18 cellular contexts compared by ENCODE assay signal in the genomic region with DNA sequence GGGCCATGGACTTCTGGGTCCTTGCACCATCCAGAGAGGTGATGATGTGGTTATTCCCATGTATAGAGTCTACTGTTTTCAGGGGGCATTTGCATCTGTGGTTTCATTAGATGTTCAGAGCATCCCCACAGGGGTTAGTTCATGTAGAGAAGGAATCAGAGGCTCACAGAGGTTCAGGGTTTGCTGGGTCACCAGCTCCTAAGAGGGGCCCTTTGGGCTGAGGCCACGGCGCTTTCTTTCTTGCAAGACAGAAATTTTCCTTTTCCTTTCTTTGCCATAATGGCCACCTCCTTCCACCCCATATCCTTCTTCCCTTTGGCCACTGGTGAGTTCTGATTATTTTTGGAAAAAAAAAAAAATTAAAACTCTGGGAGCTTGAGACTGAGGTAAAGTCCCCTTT.
A peak's percentile ranks its signal among the peaks of the same experiment; 100 is the strongest.
DNase-seq lines count a peak whose midpoint lies in the region; ATAC-seq and TF ChIP-seq lines count a peak whose summit lies in the region.
"Had no signal": no experiment of that assay in that cellular context is flagged by ENCODE, and none has a peak within 500 bp of the region (broad histone marks: within the 10 kb centered on the region; RNA-seq: fewer than 3 reads in every experiment).

No MANE protein-coding gene starts in this region.

- CTCF ChIA-PET in activated CD8-positive, alpha-beta T cell treated with anti-CD3 and anti-CD28 coated beads for 36 hours (lab: Charles Lee): interaction anchor here (1.6 to 3.2 kb wide), 5 partner anchors 10 to 154 kb away, joined by 3 to 16 read pairs (median 6); no protein-coding TSS in a partner anchor

- H3K27ac Mint-ChIP-seq in T-helper 2 cell treated with Interferon-gamma antibody and Interleukin-4, amounts not matched to agents 5 μg/mL and 100 μg/mL, for 36 hours: no peak overlapping the region
- peak overlapping the region; percentile 16 for H3K27ac Mint-ChIP-seq in activated CD8-positive, alpha-beta T cell treated with anti-CD3 and anti-CD28 coated beads for 36 hours
- peak overlapping the region; percentile 54 for H3K27ac Mint-ChIP-seq in glutamatergic neuron (ENCODE audit: unreplicated experiment)
- H3K27ac Mint-ChIP-seq: activated B cell treated with CpG ODN at 0.5 μM for 24 hours, type B pancreatic cell had no signal

- H3K27me3 ChIP-seq in spleen (replicated peaks in 1 of 7): peaks cover 0 to 6% (median 0%) of the 10 kb centered on the region in 7 donors
- H3K27me3 ChIP-seq: hepatocyte, SJSA1 had no signal

- H3K36me3 ChIP-seq in spleen: no peaks in the 10 kb centered on the region
- H3K36me3 ChIP-seq: SJSA1 had no signal

- intact Hi-C loops in activated CD8-positive, alpha-beta T cell treated with anti-CD3 and anti-CD28 coated beads for 36 hours (cut with micrococcal nuclease): no loop called here
- intact Hi-C loops in spleen (cut with DNase I; ENCODE audit: low total_unique reads): no loop called here

- H3K4me3 Mint-ChIP-seq in T-helper 2 cell treated with Interferon-gamma antibody and Interleukin-4, amounts not matched to agents 5 μg/mL and 100 μg/mL, for 36 hours: peak overlapping the region; percentile 62
- peak overlapping the region; percentile 41 for H3K4me3 Mint-ChIP-seq in activated CD8-positive, alpha-beta T cell treated with anti-CD3 and anti-CD28 coated beads for 36 hours
- H3K4me3 Mint-ChIP-seq in glutamatergic neuron (ENCODE audit: unreplicated experiment): no peak overlapping the region
- H3K4me3 Mint-ChIP-seq: activated B cell treated with CpG ODN at 0.5 μM for 24 hours, type B pancreatic cell had no signal

- no peak overlapping the region for H3K4me3 ChIP-seq in spleen
- H3K4me3 ChIP-seq: GM23248, hepatocyte, SJSA1 had no signal

- H3K4me1 Mint-ChIP-seq in T-helper 2 cell treated with Interferon-gamma antibody and Interleukin-4, amounts not matched to agents 5 μg/mL and 100 μg/mL, for 36 hours (ENCODE audit: low read depth): peaks cover 30% of the 10 kb centered on the region
- peaks cover 70% of the 10 kb centered on the region for H3K4me1 Mint-ChIP-seq in activated CD8-positive, alpha-beta T cell treated with anti-CD3 and anti-CD28 coated beads for 36 hours (ENCODE audit: low read depth)
- H3K4me1 Mint-ChIP-seq in glutamatergic neuron (ENCODE audit: low read depth, unreplicated experiment): peaks cover 30% of the 10 kb centered on the region
- H3K4me1 Mint-ChIP-seq: activated B cell treated with CpG ODN at 0.5 μM for 24 hours had no signal

- TF ChIP-seq POLR2A in spleen (IDR thresholded peaks at IDR 0.05): no peak

- WGBS in spleen, 5 donors: 73 to 91% (median 90%) methylated on average over 2 of the region's 2 CpGs

- H3K36me3 Mint-ChIP-seq in T-helper 2 cell treated with Interferon-gamma antibody and Interleukin-4, amounts not matched to agents 5 μg/mL and 100 μg/mL, for 36 hours (ENCODE audit: low read depth): peaks cover 11% of the 10 kb centered on the region
- H3K36me3 Mint-ChIP-seq in activated CD8-positive, alpha-beta T cell treated with anti-CD3 and anti-CD28 coated beads for 36 hours (ENCODE audit: low read depth): peaks cover 27% of the 10 kb centered on the region
- H3K36me3 Mint-ChIP-seq in glutamatergic neuron (ENCODE audit: unreplicated experiment): peaks cover 14% of the 10 kb centered on the region

- peaks cover 0 to 38% (median 2%) of the 10 kb centered on the region in 6 donors for H3K4me1 ChIP-seq in spleen
- H3K4me1 ChIP-seq: SJSA1 had no signal

- H3K9me3 ChIP-seq in spleen: no peaks in the 10 kb centered on the region
- H3K9me3 ChIP-seq: SJSA1 had no signal

- H3K9me3 Mint-ChIP-seq in T-helper 2 cell treated with Interferon-gamma antibody and Interleukin-4, amounts not matched to agents 5 μg/mL and 100 μg/mL, for 36 hours: peaks cover 6% of the 10 kb centered on the region
- peaks cover 5% of the 10 kb centered on the region for H3K9me3 Mint-ChIP-seq in activated CD8-positive, alpha-beta T cell treated with anti-CD3 and anti-CD28 coated beads for 36 hours
- peaks cover 18% of the 10 kb centered on the region for H3K9me3 Mint-ChIP-seq in glutamatergic neuron (ENCODE audit: unreplicated experiment)
- H3K9me3 Mint-ChIP-seq: activated B cell treated with CpG ODN at 0.5 μM for 24 hours, type B pancreatic cell had no signal

- no peak for DNase-seq in T-helper 2 cell treated with Interferon-gamma antibody and Interleukin-4, amounts not matched to agents 5 μg/mL and 100 μg/mL, for 36 hours (ENCODE audit: low spot score)
- DNase-seq in T-helper 2 cell (no peak), glutamatergic neuron (no peak), spleen (peak; percentile 18), NCI-H1048 (lab: John Stamatoyannopoulos, UW) (no peak), A172 (ENCODE audit: low spot score) (no peak), GM03348 (ENCODE audit: low spot score) (no peak)
- no peak for DNase-seq in activated CD8-positive, alpha-beta T cell treated with anti-CD3 and anti-CD28 coated beads for 36 hours
- DNase-seq: activated B cell treated with CpG ODN at 0.5 μM for 24 hours; activated gamma-delta T cell treated with Interleukin-2 at 50 U/mL for 16 hours; GM23248; NCI-H1092 treated with DMSO at 0.1 percent for 48 hours; stimulated activated naive CD4-positive, alpha-beta T cell treated with Interleukin-2 at 50 U/mL for 16 hours had no signal

- no peak for ATAC-seq in activated CD8-positive, alpha-beta T cell treated with anti-CD3 and anti-CD28 coated beads for 36 hours

- peaks cover 10% of the 10 kb centered on the region for H3K27me3 Mint-ChIP-seq in T-helper 2 cell treated with Interferon-gamma antibody and Interleukin-4, amounts not matched to agents 5 μg/mL and 100 μg/mL, for 36 hours (ENCODE audit: low read depth)
- no peaks in the 10 kb centered on the region for H3K27me3 Mint-ChIP-seq in activated CD8-positive, alpha-beta T cell treated with anti-CD3 and anti-CD28 coated beads for 36 hours
- H3K27me3 Mint-ChIP-seq in glutamatergic neuron (ENCODE audit: unreplicated experiment): peaks cover 10% of the 10 kb centered on the region
- H3K27me3 Mint-ChIP-seq: type B pancreatic cell had no signal

- TF ChIP-seq CTCF in activated CD8-positive, alpha-beta T cell treated with anti-CD3 and anti-CD28 coated beads for 36 hours (IDR thresholded peaks at IDR 0.05): no peak
- TF ChIP-seq CTCF in glutamatergic neuron (IDR thresholded peaks at IDR 0.05; ENCODE audit: partially characterized antibody, unreplicated experiment): no peak
- TF ChIP-seq CTCF in spleen (IDR thresholded peaks at IDR 0.05 in 8 of 11, conservative IDR thresholded peaks at IDR 0.05 in 3 of 11): no peak

- POLR2A ChIA-PET in activated CD8-positive, alpha-beta T cell treated with anti-CD3 and anti-CD28 coated beads for 36 hours (lab: Charles Lee): interaction anchor here (0.6 to 1.7 kb wide), 4 partner anchors 8 to 28 kb away, joined by 3 to 5 read pairs (median 4); no protein-coding TSS in a partner anchor

- H3K27ac ChIP-seq in spleen: peak overlapping the region in 5 of 8 donors; percentile 25 to 80 (median 55)
- H3K27ac ChIP-seq: 22Rv1, GM23248, hepatocyte, KMS-11, SJSA1 had no signal
